Comparison of ENCODE assay signal across 32 cellular contexts in the genomic region with DNA sequence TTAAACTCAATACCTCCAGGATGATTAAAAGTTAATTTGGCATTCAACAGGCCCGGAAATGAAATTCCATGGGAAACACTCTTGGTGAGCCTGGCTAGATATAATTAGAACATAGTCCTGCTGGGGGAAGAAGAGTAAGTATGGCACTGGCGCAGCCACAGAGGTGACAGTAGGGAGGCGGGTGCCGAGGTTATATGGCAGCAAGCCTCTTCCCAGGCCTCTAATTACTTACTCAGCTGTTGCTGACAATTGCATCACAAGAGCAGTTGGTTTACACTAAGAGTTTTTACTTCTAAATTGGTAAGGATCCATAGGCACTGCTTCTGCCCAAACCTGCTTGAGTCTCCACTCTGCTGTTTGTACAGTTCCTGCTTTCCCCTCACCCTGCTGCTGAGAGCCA.
DNase-seq lines count a peak whose midpoint lies in the region; ATAC-seq and TF ChIP-seq lines count a peak whose summit lies in the region.
"Had no signal": no experiment of that assay in that cellular context is flagged by ENCODE, and none has a peak within 500 bp of the region (broad histone marks: within the 10 kb centered on the region; RNA-seq: fewer than 3 reads in every experiment).

No MANE protein-coding gene starts in this region.

- peak overlapping the region; percentile 8 to 66 for H3K27ac Mint-ChIP-seq in stimulated activated naive CD8-positive, alpha-beta T cell treated with anti-CD3 and anti-CD28 coated beads, Interleukin-15, amount 100 ng/mL, for 72 hours
- H3K27ac Mint-ChIP-seq: activated CD4-positive, alpha-beta memory T cell treated with anti-CD3 and anti-CD28 coated beads for 36 hours; activated naive CD4-positive, alpha-beta T cell treated with anti-CD3 and anti-CD28 coated beads, Interleukin-2, amount 10 ng/mL, durations not matched to agents 7 days and 5 days; CD4-positive, alpha-beta T cell; natural killer cell had no signal

- H3K9me3 ChIP-seq in hepatocyte (ENCODE audit: low read depth), result no peaks in the 10 kb centered on the region
- H3K9me3 ChIP-seq: body of pancreas, heart left ventricle, psoas muscle, sigmoid colon, upper lobe of left lung had no signal

- no peak for TF ChIP-seq CTCF in hepatocyte (IDR thresholded peaks at IDR 0.05; ENCODE audit: poor library complexity)

- peaks cover 21% of the 10 kb centered on the region for H3K4me1 ChIP-seq in hepatocyte (ENCODE audit: insufficient read depth)
- H3K4me1 ChIP-seq: psoas muscle had no signal

- no peak overlapping the region for H2AFZ ChIP-seq in hepatocyte
- H2AFZ ChIP-seq: PC-9 had no signal

- no peaks in the 10 kb centered on the region for H3K9me2 ChIP-seq in hepatocyte (replicated peaks; ENCODE audit: insufficient read depth)

- 92% methylated on average over 4 of the region's 4 CpGs for WGBS in hepatocyte (ENCODE audit: low lambda C conversion rate, missing lambda C conversion rate)

- no peaks in the 10 kb centered on the region for H3K27me3 ChIP-seq in hepatocyte
- H3K27me3 ChIP-seq: body of pancreas, heart left ventricle, sigmoid colon, upper lobe of left lung had no signal

- H3K4me3 ChIP-seq in hepatocyte, result no peak overlapping the region
- H3K4me3 ChIP-seq: body of pancreas, heart left ventricle, PC-9, psoas muscle, sigmoid colon, upper lobe of left lung had no signal

- H3K79me2 ChIP-seq in hepatocyte, result no peaks in the 10 kb centered on the region

- peaks cover 6% of the 10 kb centered on the region for H3K4me1 Mint-ChIP-seq in stimulated activated naive CD8-positive, alpha-beta T cell treated with anti-CD3 and anti-CD28 coated beads, Interleukin-15, amount 100 ng/mL, for 72 hours

- no peak overlapping the region for H3K4me2 ChIP-seq in hepatocyte
- H3K4me2 ChIP-seq: KMS-11, PC-9 had no signal

- no peak for ATAC-seq in stimulated activated naive CD8-positive, alpha-beta T cell treated with anti-CD3 and anti-CD28 coated beads, Interleukin-15, amount 100 ng/mL, for 72 hours
- ATAC-seq in stimulated activated naive CD8-positive, alpha-beta T cell treated with anti-CD3 and anti-CD28 coated beads, Interleukin-15, Interleukin-2, amounts not matched to agents 100 U/mL and 50 U/mL, for 24 hours, result no peak
- no peak for ATAC-seq in GM18867 (IDR thresholded peaks at IDR 0.05; ENCODE audit: unreplicated experiment)
- ATAC-seq in HG02610 (IDR thresholded peaks at IDR 0.05; ENCODE audit: unreplicated experiment), result no peak
- no peak for ATAC-seq in GM21447 (IDR thresholded peaks at IDR 0.05; ENCODE audit: unreplicated experiment)
- ATAC-seq: body of pancreas, heart left ventricle, natural killer cell, psoas muscle had no signal

- no peak for DNase-seq in stimulated activated naive CD8-positive, alpha-beta T cell treated with anti-CD3 and anti-CD28 coated beads, Interleukin-15, amount 100 ng/mL, for 72 hours
- no peak for DNase-seq in stimulated activated naive CD8-positive, alpha-beta T cell treated with anti-CD3 and anti-CD28 coated beads, Interleukin-15, Interleukin-2, amounts not matched to agents 100 U/mL and 50 U/mL, for 24 hours
- DNase-seq in cerebellar cortex (ENCODE audit: low spot score), result peak; percentile 89
- no peak for DNase-seq in hepatocyte (ENCODE audit: low spot score)
- DNase-seq in A172 (ENCODE audit: low spot score), result no peak
- DNase-seq: activated CD4-positive, alpha-beta memory T cell treated with anti-CD3 and anti-CD28 coated beads for 36 hours; activated CD4-positive, alpha-beta T cell treated with anti-CD3 and anti-CD28 coated beads for 1 hour; activated CD8-positive, alpha-beta memory T cell treated with anti-CD3 and anti-CD28 coated beads, Interleukin-2, amount 50 U/mL, for 48 hours; activated naive CD4-positive, alpha-beta T cell treated with anti-CD3 and anti-CD28 coated beads, Interleukin-2, amount 10 ng/mL, durations not matched to agents 7 days and 5 days; AML-193; body of pancreas; CD4-positive, alpha-beta T cell; DND-41; heart left ventricle; MM.1S; natural killer cell; NCI-H1930; NCI-H2171 treated with DMSO at 0.1 percent for 48 hours; NCI-H524; nucleus accumbens; PC-9; psoas muscle; SHP77; sigmoid colon; stimulated activated CD4-positive, alpha-beta T cell treated with anti-CD3 and anti-CD28 coated beads, Interleukin-15, amount 100 ng/mL, for 24 hours; stimulated activated CD4-positive, alpha-beta T cell treated with anti-CD3 and anti-CD28 coated beads, Interleukin-4, amount 100 ng/mL, for 4 hours; upper lobe of left lung had no signal

- H4K20me1 ChIP-seq in hepatocyte (ENCODE audit: insufficient read depth, poor library complexity, severe bottlenecking), result no peaks in the 10 kb centered on the region

- H3K4me3 Mint-ChIP-seq in stimulated activated naive CD8-positive, alpha-beta T cell treated with anti-CD3 and anti-CD28 coated beads, Interleukin-15, amount 100 ng/mL, for 72 hours, result no peak overlapping the region
- H3K4me3 Mint-ChIP-seq: activated CD4-positive, alpha-beta memory T cell treated with anti-CD3 and anti-CD28 coated beads for 36 hours; activated naive CD4-positive, alpha-beta T cell treated with anti-CD3 and anti-CD28 coated beads, Interleukin-2, amount 10 ng/mL, durations not matched to agents 7 days and 5 days; CD4-positive, alpha-beta T cell; natural killer cell had no signal

- peak overlapping the region; percentile 77 for H3K27ac ChIP-seq in hepatocyte
- H3K27ac ChIP-seq: body of pancreas, heart left ventricle, HL-60, KMS-11, PC-9, psoas muscle, sigmoid colon, upper lobe of left lung had no signal

- H3K27me3 Mint-ChIP-seq in stimulated activated naive CD8-positive, alpha-beta T cell treated with anti-CD3 and anti-CD28 coated beads, Interleukin-15, amount 100 ng/mL, for 72 hours, result peaks cover 15% of the 10 kb centered on the region
- H3K27me3 Mint-ChIP-seq: activated CD4-positive, alpha-beta memory T cell treated with anti-CD3 and anti-CD28 coated beads for 36 hours; CD4-positive, alpha-beta T cell had no signal

- no peaks in the 10 kb centered on the region for H3K9me3 Mint-ChIP-seq in stimulated activated naive CD8-positive, alpha-beta T cell treated with anti-CD3 and anti-CD28 coated beads, Interleukin-15, amount 100 ng/mL, for 72 hours
- H3K9me3 Mint-ChIP-seq: activated CD4-positive, alpha-beta memory T cell treated with anti-CD3 and anti-CD28 coated beads for 36 hours; activated naive CD4-positive, alpha-beta T cell treated with anti-CD3 and anti-CD28 coated beads, Interleukin-2, amount 10 ng/mL, durations not matched to agents 7 days and 5 days; CD4-positive, alpha-beta T cell; natural killer cell had no signal

- no peaks in the 10 kb centered on the region for H3K36me3 ChIP-seq in hepatocyte (replicated peaks; ENCODE audit: insufficient read depth, low read depth)
- H3K36me3 ChIP-seq: heart left ventricle, sigmoid colon, upper lobe of left lung had no signal
